Comparison of ENCODE assay signal across 1 cellular context in the genomic region with DNA sequence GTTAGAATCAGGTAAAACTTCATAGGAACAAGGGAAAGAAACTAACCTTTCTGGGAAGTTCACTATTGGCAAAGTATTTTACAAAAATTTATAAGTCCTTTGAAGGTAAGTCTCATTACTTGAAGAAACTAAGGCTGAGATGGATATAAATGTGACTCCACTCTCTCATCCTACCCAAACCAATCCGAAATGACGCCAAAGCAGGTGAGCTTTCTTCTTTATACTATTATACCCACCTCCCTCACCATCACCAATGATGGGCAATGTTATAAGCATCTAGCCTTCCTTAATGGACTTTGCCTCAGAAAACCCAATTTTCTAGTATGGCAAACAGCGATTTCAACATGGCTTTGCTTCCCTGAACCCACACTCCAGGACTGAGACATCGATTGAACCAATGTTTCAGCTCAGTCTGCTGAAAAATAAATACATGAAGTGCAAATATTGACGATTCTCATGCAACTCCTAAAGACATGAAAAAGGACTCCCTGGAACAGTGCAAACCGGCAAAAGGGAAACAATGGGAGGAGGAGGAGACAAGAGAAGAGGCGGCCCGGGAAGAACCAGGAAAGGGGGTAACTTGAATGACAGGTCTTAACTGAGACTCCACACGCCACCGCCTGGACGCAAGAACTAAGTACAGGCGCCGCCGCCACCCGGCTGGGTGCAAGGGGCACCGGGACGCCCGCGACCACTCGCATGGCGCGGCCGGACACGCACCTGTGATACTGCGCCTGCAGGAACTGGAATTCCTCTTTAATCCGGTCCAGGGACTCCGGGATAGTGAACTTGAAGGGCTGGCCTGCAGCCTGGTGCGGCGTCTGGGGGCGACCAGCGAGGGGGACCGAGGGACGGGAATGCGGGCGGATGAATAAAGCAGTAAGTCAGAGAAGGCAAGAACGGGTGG.
TF ChIP-seq lines count a peak whose summit lies in the region.

No MANE protein-coding gene starts in this region.

TF ChIP-seq in HepG2, 621 proteins besides CTCF, POLR2A, EP300 and RAD21 (continued from another document and continues in another):
- TF ChIP-seq, protein P1, sequence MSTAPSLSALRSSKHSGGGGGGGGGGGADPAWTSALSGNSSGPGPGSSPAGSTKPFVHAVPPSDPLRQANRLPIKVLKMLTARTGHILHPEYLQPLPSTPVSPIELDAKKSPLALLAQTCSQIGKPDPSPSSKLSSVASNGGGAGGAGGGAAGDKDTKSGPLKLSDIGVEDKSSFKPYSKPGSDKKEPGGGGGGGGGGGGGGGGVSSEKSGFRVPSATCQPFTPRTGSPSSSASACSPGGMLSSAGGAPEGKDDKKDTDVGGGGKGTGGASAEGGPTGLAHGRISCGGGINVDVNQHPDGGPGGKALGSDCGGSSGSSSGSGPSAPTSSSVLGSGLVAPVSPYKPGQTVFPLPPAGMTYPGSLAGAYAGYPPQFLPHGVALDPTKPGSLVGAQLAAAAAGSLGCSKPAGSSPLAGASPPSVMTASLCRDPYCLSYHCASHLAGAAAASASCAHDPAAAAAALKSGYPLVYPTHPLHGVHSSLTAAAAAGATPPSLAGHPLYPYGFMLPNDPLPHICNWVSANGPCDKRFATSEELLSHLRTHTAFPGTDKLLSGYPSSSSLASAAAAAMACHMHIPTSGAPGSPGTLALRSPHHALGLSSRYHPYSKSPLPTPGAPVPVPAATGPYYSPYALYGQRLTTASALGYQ (CRISPR knock-in tag; IDR thresholded peaks at IDR 0.05) = peak; percentile 96
- TF ChIP-seq SMARCE1 (IDR thresholded peaks at IDR 0.05; ENCODE audit: borderline replicate concordance) = no peak
- no peak for TF ChIP-seq ZNF879 (CRISPR knock-in tag; IDR thresholded peaks at IDR 0.05)
- no peak for TF ChIP-seq ZNF737 (CRISPR knock-in tag; IDR thresholded peaks at IDR 0.05; ENCODE audit: borderline replicate concordance)
- no peak for TF ChIP-seq ATF7 (IDR thresholded peaks at IDR 0.05)
- peak; percentile 83; the same call in 1 of the 2 replicates for TF ChIP-seq ATF7 (CRISPR knock-in tag; IDR thresholded peaks at IDR 0.05)
- TF ChIP-seq ZNF431 (CRISPR knock-in tag; IDR thresholded peaks at IDR 0.05; ENCODE audit: borderline replicate concordance, low read depth) = no peak
- peak; percentile 72; the same call in 1 of the 3 replicates for TF ChIP-seq MXI1 (IDR thresholded peaks at IDR 0.05; ENCODE audit: borderline replicate concordance, low read depth, low read length)
- TF ChIP-seq ZEB1 (IDR thresholded peaks at IDR 0.05; ENCODE audit: insufficient replicate concordance, low read depth) = peak; percentile 70
- no peak for TF ChIP-seq PHF20 (CRISPR knock-in tag; IDR thresholded peaks at IDR 0.05)
- TF ChIP-seq, protein P2, sequence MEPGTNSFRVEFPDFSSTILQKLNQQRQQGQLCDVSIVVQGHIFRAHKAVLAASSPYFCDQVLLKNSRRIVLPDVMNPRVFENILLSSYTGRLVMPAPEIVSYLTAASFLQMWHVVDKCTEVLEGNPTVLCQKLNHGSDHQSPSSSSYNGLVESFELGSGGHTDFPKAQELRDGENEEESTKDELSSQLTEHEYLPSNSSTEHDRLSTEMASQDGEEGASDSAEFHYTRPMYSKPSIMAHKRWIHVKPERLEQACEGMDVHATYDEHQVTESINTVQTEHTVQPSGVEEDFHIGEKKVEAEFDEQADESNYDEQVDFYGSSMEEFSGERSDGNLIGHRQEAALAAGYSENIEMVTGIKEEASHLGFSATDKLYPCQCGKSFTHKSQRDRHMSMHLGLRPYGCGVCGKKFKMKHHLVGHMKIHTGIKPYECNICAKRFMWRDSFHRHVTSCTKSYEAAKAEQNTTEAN (CRISPR knock-in tag; conservative IDR thresholded peaks at IDR 0.05) = no peak; the same call in 1 of the 2 replicates
- no peak; the same call in 1 of the 2 replicates for TF ChIP-seq JDP2 (CRISPR knock-in tag; IDR thresholded peaks at IDR 0.05; ENCODE audit: borderline replicate concordance)
- TF ChIP-seq KDM3A (CRISPR knock-in tag; IDR thresholded peaks at IDR 0.05; ENCODE audit: low read depth) = peak; percentile 78
- TF ChIP-seq RXRB (CRISPR knock-in tag; IDR thresholded peaks at IDR 0.05; ENCODE audit: borderline replicate concordance) = peak; percentile 95
- TF ChIP-seq ZNF264 (CRISPR knock-in tag; IDR thresholded peaks at IDR 0.05) = peak; percentile 74; the same call in 1 of the 2 replicates
- TF ChIP-seq ZNF225 (CRISPR knock-in tag; IDR thresholded peaks at IDR 0.05) = no peak
- no peak for TF ChIP-seq ZNF484 (CRISPR knock-in tag; IDR thresholded peaks at IDR 0.05; ENCODE audit: borderline replicate concordance, low read depth)
- TF ChIP-seq, protein P3, sequence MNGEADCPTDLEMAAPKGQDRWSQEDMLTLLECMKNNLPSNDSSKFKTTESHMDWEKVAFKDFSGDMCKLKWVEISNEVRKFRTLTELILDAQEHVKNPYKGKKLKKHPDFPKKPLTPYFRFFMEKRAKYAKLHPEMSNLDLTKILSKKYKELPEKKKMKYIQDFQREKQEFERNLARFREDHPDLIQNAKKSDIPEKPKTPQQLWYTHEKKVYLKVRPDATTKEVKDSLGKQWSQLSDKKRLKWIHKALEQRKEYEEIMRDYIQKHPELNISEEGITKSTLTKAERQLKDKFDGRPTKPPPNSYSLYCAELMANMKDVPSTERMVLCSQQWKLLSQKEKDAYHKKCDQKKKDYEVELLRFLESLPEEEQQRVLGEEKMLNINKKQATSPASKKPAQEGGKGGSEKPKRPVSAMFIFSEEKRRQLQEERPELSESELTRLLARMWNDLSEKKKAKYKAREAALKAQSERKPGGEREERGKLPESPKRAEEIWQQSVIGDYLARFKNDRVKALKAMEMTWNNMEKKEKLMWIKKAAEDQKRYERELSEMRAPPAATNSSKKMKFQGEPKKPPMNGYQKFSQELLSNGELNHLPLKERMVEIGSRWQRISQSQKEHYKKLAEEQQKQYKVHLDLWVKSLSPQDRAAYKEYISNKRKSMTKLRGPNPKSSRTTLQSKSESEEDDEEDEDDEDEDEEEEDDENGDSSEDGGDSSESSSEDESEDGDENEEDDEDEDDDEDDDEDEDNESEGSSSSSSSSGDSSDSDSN (CRISPR knock-in tag; IDR thresholded peaks at IDR 0.05) = peak; percentile 60; the same call in 1 of the 2 replicates
- no peak for TF ChIP-seq SCMH1 (CRISPR knock-in tag; IDR thresholded peaks at IDR 0.05; ENCODE audit: borderline replicate concordance)
- TF ChIP-seq U2AF2 (IDR thresholded peaks at IDR 0.05; ENCODE audit: low read depth, low read length) = no peak
- peak; percentile 76; the same call in 1 of the 2 replicates for TF ChIP-seq GTF3A (CRISPR knock-in tag; conservative IDR thresholded peaks at IDR 0.05)
- TF ChIP-seq ZNF274 (CRISPR knock-in tag; IDR thresholded peaks at IDR 0.05) = no peak
- peak; percentile 98 for TF ChIP-seq RARA (CRISPR knock-in tag; IDR thresholded peaks at IDR 0.05)
- TF ChIP-seq, protein P4, sequence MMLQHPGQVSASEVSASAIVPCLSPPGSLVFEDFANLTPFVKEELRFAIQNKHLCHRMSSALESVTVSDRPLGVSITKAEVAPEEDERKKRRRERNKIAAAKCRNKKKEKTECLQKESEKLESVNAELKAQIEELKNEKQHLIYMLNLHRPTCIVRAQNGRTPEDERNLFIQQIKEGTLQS (CRISPR knock-in tag; IDR thresholded peaks at IDR 0.05) = no peak
- no peak for TF ChIP-seq CHCHD3 (CRISPR knock-in tag; IDR thresholded peaks at IDR 0.05)
- TF ChIP-seq ZNF850 (CRISPR knock-in tag; conservative IDR thresholded peaks at IDR 0.05) = no peak
- TF ChIP-seq ZNF160 (CRISPR knock-in tag; IDR thresholded peaks at IDR 0.05) = peak; percentile 62
- TF ChIP-seq ASH2L (IDR thresholded peaks at IDR 0.05; ENCODE audit: insufficient read length, low read depth, low read length) = peak; percentile 83
- no peak; the same call in 1 of the 2 replicates for TF ChIP-seq KAT7 (CRISPR knock-in tag; IDR thresholded peaks at IDR 0.05; ENCODE audit: borderline replicate concordance)
- TF ChIP-seq, protein P5, sequence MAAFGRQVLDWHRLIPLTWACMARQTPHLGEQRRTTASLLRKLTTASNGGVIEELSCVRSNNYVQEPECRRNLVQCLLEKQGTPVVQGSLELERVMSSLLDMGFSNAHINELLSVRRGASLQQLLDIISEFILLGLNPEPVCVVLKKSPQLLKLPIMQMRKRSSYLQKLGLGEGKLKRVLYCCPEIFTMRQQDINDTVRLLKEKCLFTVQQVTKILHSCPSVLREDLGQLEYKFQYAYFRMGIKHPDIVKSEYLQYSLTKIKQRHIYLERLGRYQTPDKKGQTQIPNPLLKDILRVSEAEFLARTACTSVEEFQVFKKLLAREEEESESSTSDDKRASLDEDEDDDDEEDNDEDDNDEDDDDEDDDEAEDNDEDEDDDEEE (CRISPR knock-in tag; IDR thresholded peaks at IDR 0.05) = no peak
- TF ChIP-seq, protein P6, sequence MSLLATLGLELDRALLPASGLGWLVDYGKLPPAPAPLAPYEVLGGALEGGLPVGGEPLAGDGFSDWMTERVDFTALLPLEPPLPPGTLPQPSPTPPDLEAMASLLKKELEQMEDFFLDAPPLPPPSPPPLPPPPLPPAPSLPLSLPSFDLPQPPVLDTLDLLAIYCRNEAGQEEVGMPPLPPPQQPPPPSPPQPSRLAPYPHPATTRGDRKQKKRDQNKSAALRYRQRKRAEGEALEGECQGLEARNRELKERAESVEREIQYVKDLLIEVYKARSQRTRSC (CRISPR knock-in tag; IDR thresholded peaks at IDR 0.05; ENCODE audit: low read depth) = 0 out of 2 replicates have a peak, but pooled peaks have one; percentile 56
- peak; percentile 70; the same call in 1 of the 2 replicates for TF ChIP-seq SPEN (CRISPR knock-in tag; IDR thresholded peaks at IDR 0.05; ENCODE audit: low read depth)
- TF ChIP-seq KDM5B (CRISPR knock-in tag; IDR thresholded peaks at IDR 0.05; ENCODE audit: borderline replicate concordance) = no peak; the same call in 1 of the 2 replicates
- no peak for TF ChIP-seq SNRNP70 (IDR thresholded peaks at IDR 0.05; ENCODE audit: low read depth, low read length)
- TF ChIP-seq ZNF543 (CRISPR knock-in tag; IDR thresholded peaks at IDR 0.05) = no peak
- TF ChIP-seq TEAD3 (CRISPR knock-in tag; optimal IDR thresholded peaks at IDR 0.05; ENCODE audit: borderline replicate concordance) = peak; percentile 89
- TF ChIP-seq NFIB (CRISPR knock-in tag; IDR thresholded peaks at IDR 0.05; ENCODE audit: borderline replicate concordance) = no peak
- peak; percentile 37; the same call in 1 of the 2 replicates for TF ChIP-seq NAIF1 (CRISPR knock-in tag; IDR thresholded peaks at IDR 0.05; ENCODE audit: borderline replicate concordance)
- TF ChIP-seq NFYB (CRISPR knock-in tag; IDR thresholded peaks at IDR 0.05) = peak; percentile 49; the same call in 1 of the 2 replicates
- no peak for TF ChIP-seq ZNF30 (CRISPR knock-in tag; IDR thresholded peaks at IDR 0.05)
- peak; percentile 77 for TF ChIP-seq THAP11 (CRISPR knock-in tag; IDR thresholded peaks at IDR 0.05)
- no peak for TF ChIP-seq ZNF549 (CRISPR knock-in tag; IDR thresholded peaks at IDR 0.05)
- no peak for TF ChIP-seq ZNF383 (CRISPR knock-in tag; IDR thresholded peaks at IDR 0.05; ENCODE audit: borderline replicate concordance)
- TF ChIP-seq, protein P7, sequence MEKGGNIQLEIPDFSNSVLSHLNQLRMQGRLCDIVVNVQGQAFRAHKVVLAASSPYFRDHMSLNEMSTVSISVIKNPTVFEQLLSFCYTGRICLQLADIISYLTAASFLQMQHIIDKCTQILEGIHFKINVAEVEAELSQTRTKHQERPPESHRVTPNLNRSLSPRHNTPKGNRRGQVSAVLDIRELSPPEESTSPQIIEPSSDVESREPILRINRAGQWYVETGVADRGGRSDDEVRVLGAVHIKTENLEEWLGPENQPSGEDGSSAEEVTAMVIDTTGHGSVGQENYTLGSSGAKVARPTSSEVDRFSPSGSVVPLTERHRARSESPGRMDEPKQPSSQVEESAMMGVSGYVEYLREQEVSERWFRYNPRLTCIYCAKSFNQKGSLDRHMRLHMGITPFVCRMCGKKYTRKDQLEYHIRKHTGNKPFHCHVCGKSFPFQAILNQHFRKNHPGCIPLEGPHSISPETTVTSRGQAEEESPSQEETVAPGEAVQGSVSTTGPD (CRISPR knock-in tag; IDR thresholded peaks at IDR 0.05) = peak; percentile 77
- TF ChIP-seq ZBTB7A (CRISPR knock-in tag; IDR thresholded peaks at IDR 0.05) = 0 out of 2 replicates have a peak, but pooled peaks have one; percentile 44
- TF ChIP-seq, protein P8, sequence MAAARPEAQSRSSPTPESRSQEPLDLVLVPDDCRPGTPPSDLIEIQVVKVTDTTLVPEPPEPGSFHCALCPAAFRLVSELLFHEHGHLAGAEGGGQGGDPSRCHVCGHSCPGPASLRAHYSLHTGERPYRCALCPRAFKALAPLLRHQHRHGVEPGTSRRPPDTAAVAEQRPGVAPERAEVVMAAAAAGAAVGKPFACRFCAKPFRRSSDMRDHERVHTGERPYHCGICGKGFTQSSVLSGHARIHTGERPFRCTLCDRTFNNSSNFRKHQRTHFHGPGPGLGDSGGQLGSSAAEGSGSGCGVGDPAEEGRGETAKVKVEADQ (CRISPR knock-in tag; IDR thresholded peaks at IDR 0.05; ENCODE audit: borderline replicate concordance) = no peak; the same call in 1 of the 2 replicates
- no peak for TF ChIP-seq AGO1 (IDR thresholded peaks at IDR 0.05; ENCODE audit: low read depth, low read length, poor library complexity, severe bottlenecking)
- TF ChIP-seq, protein P9, sequence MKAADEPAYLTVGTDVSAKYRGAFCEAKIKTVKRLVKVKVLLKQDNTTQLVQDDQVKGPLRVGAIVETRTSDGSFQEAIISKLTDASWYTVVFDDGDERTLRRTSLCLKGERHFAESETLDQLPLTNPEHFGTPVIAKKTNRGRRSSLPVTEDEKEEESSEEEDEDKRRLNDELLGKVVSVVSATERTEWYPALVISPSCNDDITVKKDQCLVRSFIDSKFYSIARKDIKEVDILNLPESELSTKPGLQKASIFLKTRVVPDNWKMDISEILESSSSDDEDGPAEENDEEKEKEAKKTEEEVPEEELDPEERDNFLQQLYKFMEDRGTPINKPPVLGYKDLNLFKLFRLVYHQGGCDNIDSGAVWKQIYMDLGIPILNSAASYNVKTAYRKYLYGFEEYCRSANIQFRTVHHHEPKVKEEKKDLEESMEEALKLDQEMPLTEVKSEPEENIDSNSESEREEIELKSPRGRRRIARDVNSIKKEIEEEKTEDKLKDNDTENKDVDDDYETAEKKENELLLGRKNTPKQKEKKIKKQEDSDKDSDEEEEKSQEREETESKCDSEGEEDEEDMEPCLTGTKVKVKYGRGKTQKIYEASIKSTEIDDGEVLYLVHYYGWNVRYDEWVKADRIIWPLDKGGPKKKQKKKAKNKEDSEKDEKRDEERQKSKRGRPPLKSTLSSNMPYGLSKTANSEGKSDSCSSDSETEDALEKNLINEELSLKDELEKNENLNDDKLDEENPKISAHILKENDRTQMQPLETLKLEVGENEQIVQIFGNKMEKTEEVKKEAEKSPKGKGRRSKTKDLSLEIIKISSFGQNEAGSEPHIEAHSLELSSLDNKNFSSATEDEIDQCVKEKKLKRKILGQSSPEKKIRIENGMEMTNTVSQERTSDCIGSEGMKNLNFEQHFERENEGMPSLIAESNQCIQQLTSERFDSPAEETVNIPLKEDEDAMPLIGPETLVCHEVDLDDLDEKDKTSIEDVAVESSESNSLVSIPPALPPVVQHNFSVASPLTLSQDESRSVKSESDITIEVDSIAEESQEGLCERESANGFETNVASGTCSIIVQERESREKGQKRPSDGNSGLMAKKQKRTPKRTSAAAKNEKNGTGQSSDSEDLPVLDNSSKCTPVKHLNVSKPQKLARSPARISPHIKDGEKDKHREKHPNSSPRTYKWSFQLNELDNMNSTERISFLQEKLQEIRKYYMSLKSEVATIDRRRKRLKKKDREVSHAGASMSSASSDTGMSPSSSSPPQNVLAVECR (CRISPR knock-in tag; IDR thresholded peaks at IDR 0.05; ENCODE audit: borderline replicate concordance) = peak; percentile 70; the same call in 1 of the 2 replicates
